24 cellular contexts compared by ENCODE assay signal in genomic region chr5:66443462-66444130, GRCh38.
A peak's percentile ranks its signal among the peaks of the same experiment; 100 is the strongest.
DNase-seq lines count a peak whose midpoint lies in the region; ATAC-seq, FAIRE-seq and TF ChIP-seq lines count a peak whose summit lies in the region.
"Had no signal": no experiment of that assay in that cellular context is flagged by ENCODE, and none has a peak within 500 bp of the region (broad histone marks: within the 10 kb centered on the region; RNA-seq: fewer than 3 reads in every experiment).

No MANE protein-coding gene starts in this region.

- H3K4me3 ChIP-seq in bronchial epithelial cell (ENCODE audit: low read depth, low read length) = no peak overlapping the region
- H3K4me3 ChIP-seq in fibroblast of pulmonary artery (replicated peaks; ENCODE audit: low read depth, low read length) = no peak overlapping the region
- H3K4me3 ChIP-seq in colonic mucosa = no peak overlapping the region
- H3K4me3 ChIP-seq: A549; BLaER1 treated with 17β-estradiol and CSF1 and Interleukin-3, amounts not matched to agents 10 nM and 100 nM; K562; PC-9; SJSA1 had no signal

- H3K4me3 Mint-ChIP-seq in mesothelial cell of epicardium = no peak overlapping the region
- H3K4me3 Mint-ChIP-seq: CD4-positive, alpha-beta T cell had no signal

- no peak for TF ChIP-seq CTCF in bronchial epithelial cell (IDR thresholded peaks at IDR 0.05; ENCODE audit: insufficient read depth, low read length, severe bottlenecking)
- no peak for TF ChIP-seq CTCF in fibroblast of pulmonary artery (IDR thresholded peaks at IDR 0.05; ENCODE audit: low read length, missing control alignments)
- no peak for TF ChIP-seq CTCF in mesothelial cell of epicardium (IDR thresholded peaks at IDR 0.05; ENCODE audit: unreplicated experiment)
- no peak for TF ChIP-seq CTCF in colonic mucosa (IDR thresholded peaks at IDR 0.05)

- no peaks in the 10 kb centered on the region for H3K4me1 ChIP-seq in colonic mucosa
- H3K4me1 ChIP-seq: A549, SJSA1 had no signal

- H3K9me3 Mint-ChIP-seq in mesothelial cell of epicardium = peaks cover 13% of the 10 kb centered on the region

- H3K36me3 ChIP-seq in bronchial epithelial cell (ENCODE audit: control insufficient read depth, insufficient read depth, low read length) (no peaks in the 10 kb centered on the region), colonic mucosa (no peaks in the 10 kb centered on the region)
- H3K36me3 ChIP-seq: BLaER1 treated with 17β-estradiol and CSF1 and Interleukin-3, amounts not matched to agents 10 nM and 100 nM; SJSA1 had no signal

- intact Hi-C loops in colonic mucosa (cut with DNase I) = no loop called here

- ATAC-seq in GM19395 (IDR thresholded peaks at IDR 0.05; ENCODE audit: unreplicated experiment) (no peak), HG03439 (IDR thresholded peaks at IDR 0.05; ENCODE audit: unreplicated experiment) (no peak)
- ATAC-seq: A549, K562 had no signal

- no peaks in the 10 kb centered on the region for H3K27me3 Mint-ChIP-seq in mesothelial cell of epicardium (ENCODE audit: low read depth)
- H3K27me3 Mint-ChIP-seq: CD4-positive, alpha-beta T cell had no signal

- H3K9ac ChIP-seq in colonic mucosa (ENCODE audit: low read depth in 2 of 2, low read length in 2 of 2) = no peak overlapping the region
- H3K9ac ChIP-seq: BLaER1 treated with 17β-estradiol and CSF1 and Interleukin-3, amounts not matched to agents 10 nM and 100 nM had no signal

- H3K9me3 ChIP-seq in colonic mucosa = no peaks in the 10 kb centered on the region
- H3K9me3 ChIP-seq: A549, SJSA1 had no signal

- H3K4me1 Mint-ChIP-seq in mesothelial cell of epicardium = peaks cover 38% of the 10 kb centered on the region

- H3K36me3 Mint-ChIP-seq in mesothelial cell of epicardium = peaks cover 9% of the 10 kb centered on the region

- DNase-seq in bronchial epithelial cell (ENCODE audit: low read depth) = no peak
- DNase-seq in fibroblast of pulmonary artery (ENCODE audit: low read depth) = peak; percentile 87
- no peak for DNase-seq in mesothelial cell of epicardium (ENCODE audit: low spot score in 2 of 2, unreplicated experiment in 2 of 2)
- no peak for DNase-seq in activated CD4-positive, CD25-positive, alpha-beta regulatory T cell treated with anti-CD3 and anti-CD28 coated beads, Interleukin-2, amount 50 U/mL, for 72 hours
- DNase-seq in colonic mucosa = no peak
- DNase-seq: AML-193; CD4-positive, alpha-beta T cell; H7; Kasumi-1; NCI-H1092 treated with DMSO at 0.1 percent for 48 hours; NCI-H1436 treated with DMSO at 0.1 percent for 48 hours; NCI-H1930; NCI-H2107; NCI-H446 treated with DMSO at 0.1 percent for 48 hours; NCI-H526 treated with DMSO at 0.1 percent for 48 hours; PC-9 had no signal

- peak overlapping the region; percentile 83 for H3K27ac Mint-ChIP-seq in mesothelial cell of epicardium
- H3K27ac Mint-ChIP-seq: CD4-positive, alpha-beta T cell had no signal

- FAIRE-seq in bronchial epithelial cell (lab: Jason Lieb, UNC) = peak; percentile 13
- FAIRE-seq: A549, D721Med, HTR-8/SVneo, K562 had no signal

- H3K27ac ChIP-seq in colonic mucosa = no peak overlapping the region
- H3K27ac ChIP-seq: A549; BLaER1 treated with 17β-estradiol and CSF1 and Interleukin-3, amounts not matched to agents 10 nM and 100 nM; PC-9; SJSA1 had no signal

- H3K27me3 ChIP-seq in bronchial epithelial cell (ENCODE audit: control insufficient read depth, insufficient read depth, low read length) (no peaks in the 10 kb centered on the region), colonic mucosa (no peaks in the 10 kb centered on the region)
- H3K27me3 ChIP-seq: BLaER1 treated with 17β-estradiol and CSF1 and Interleukin-3, amounts not matched to agents 10 nM and 100 nM; SJSA1 had no signal
